Comparison of ENCODE assay signal across 9 cellular contexts in the genomic region with DNA sequence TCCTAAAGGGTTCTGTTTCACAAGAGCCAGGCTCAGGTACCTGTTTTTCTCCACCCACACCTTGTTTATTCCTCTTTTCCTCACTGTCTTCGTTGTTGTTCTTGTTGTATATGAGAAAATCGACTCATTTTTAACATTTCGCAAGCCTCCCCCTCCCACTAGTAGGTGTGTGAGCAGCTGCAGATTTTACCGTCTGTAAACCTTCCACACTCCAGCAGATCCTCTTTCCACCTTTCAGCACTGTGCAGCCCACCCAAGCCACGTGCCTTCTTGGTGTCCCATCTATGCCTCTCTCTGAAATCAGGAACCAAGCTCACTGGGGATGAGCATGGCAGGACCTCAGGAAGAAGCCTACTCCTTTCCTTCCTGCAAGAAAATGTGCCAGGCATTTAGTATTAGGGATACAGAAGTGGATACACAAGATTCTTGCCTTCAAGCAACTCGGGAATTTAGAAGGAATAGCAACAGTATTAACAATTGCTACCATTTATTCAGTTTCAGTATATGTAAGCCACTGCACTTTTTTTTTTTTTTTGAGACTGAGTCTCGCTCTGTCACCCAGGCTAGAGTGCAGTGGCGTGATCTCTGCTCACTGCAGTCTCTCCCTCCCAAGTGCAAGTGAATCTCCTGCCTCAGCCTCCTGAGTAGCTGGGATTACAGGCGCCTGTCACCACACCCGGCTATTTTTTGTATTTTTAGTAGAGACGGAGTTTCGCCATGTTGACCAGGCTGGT.
DNase-seq lines count a peak whose midpoint lies in the region; ATAC-seq and TF ChIP-seq lines count a peak whose summit lies in the region.
"Had no signal": no experiment of that assay in that cellular context is flagged by ENCODE, and none has a peak within 500 bp of the region (broad histone marks: within the 10 kb centered on the region; RNA-seq: fewer than 3 reads in every experiment).

No MANE protein-coding gene starts in this region.

- intact Hi-C loops in right cardiac atrium (cut with DNase I): no loop called here

- ATAC-seq in GM19455 (IDR thresholded peaks at IDR 0.05; ENCODE audit: unreplicated experiment): peak; percentile 14
- ATAC-seq in HG03432 (IDR thresholded peaks at IDR 0.05; ENCODE audit: unreplicated experiment): peak; percentile 16
- ATAC-seq in right cardiac atrium: no peak

- H3K4me1 ChIP-seq in effector memory CD4-positive, alpha-beta T cell (ENCODE audit: control insufficient read depth, insufficient read depth, low read length, poor library complexity, severe bottlenecking): peaks cover 18% of the 10 kb centered on the region
- peaks cover 4% of the 10 kb centered on the region for H3K4me1 ChIP-seq in right cardiac atrium (ENCODE audit: control insufficient read depth, insufficient read depth, low read length)

- 73% methylated on average over 12 of the region's 12 CpGs for WGBS in right cardiac atrium

- H3K27me3 ChIP-seq in GM06990 (replicated peaks; ENCODE audit: control insufficient read depth, insufficient read depth, low read length) (no peaks in the 10 kb centered on the region), right cardiac atrium (ENCODE audit: control insufficient read depth, insufficient read depth) (no peaks in the 10 kb centered on the region)
- no peaks in the 10 kb centered on the region for H3K27me3 ChIP-seq in effector memory CD4-positive, alpha-beta T cell (replicated peaks; ENCODE audit: control insufficient read depth, insufficient read depth, low read length, poor library complexity, severe bottlenecking)

- DNase-seq in GM06990 (ENCODE audit: extremely low read depth, insufficient read length): no peak
- no peak for DNase-seq in effector memory CD4-positive, alpha-beta T cell
- DNase-seq in T1000 (lab: John Stamatoyannopoulos, UW): no peak
- DNase-seq in amniotic stem cell (lab: John Stamatoyannopoulos, UW): no peak
- no peak for DNase-seq in NCI-H748 (lab: John Stamatoyannopoulos, UW; ENCODE audit: unreplicated experiment)
- DNase-seq in right cardiac atrium: no peak
- DNase-seq: PC-9 had no signal

- H3K9me3 ChIP-seq in effector memory CD4-positive, alpha-beta T cell (ENCODE audit: control insufficient read depth, low read length): no peaks in the 10 kb centered on the region
- H3K9me3 ChIP-seq in right cardiac atrium (ENCODE audit: control insufficient read depth, low read length): no peaks in the 10 kb centered on the region

- no peaks in the 10 kb centered on the region for H3K36me3 ChIP-seq in GM06990 (ENCODE audit: control insufficient read depth, insufficient read depth, low read length)
- no peaks in the 10 kb centered on the region for H3K36me3 ChIP-seq in effector memory CD4-positive, alpha-beta T cell (ENCODE audit: control insufficient read depth, insufficient read depth, low read length)

- H3K4me3 ChIP-seq in GM06990 (replicated peaks; ENCODE audit: low read depth, low read length): peak overlapping the region; percentile 19
- H3K4me3 ChIP-seq in effector memory CD4-positive, alpha-beta T cell (ENCODE audit: insufficient read depth, low read depth, low read length, poor library complexity, severe bottlenecking): no peak overlapping the region
- H3K4me3 ChIP-seq in right cardiac atrium (ENCODE audit: low read length): no peak overlapping the region
- H3K4me3 ChIP-seq: PC-9 had no signal

- peak overlapping the region; percentile 33 for H3K27ac ChIP-seq in effector memory CD4-positive, alpha-beta T cell (ENCODE audit: insufficient read depth, low read length, poor library complexity, severe bottlenecking)
- H3K27ac ChIP-seq in right cardiac atrium (ENCODE audit: low read length): no peak overlapping the region
- H3K27ac ChIP-seq: PC-9 had no signal

- TF ChIP-seq CTCF in GM06990 (IDR thresholded peaks at IDR 0.05; ENCODE audit: insufficient read depth, low read length, poor library complexity, severe bottlenecking): no peak

Comparison
In these comparisons a context has a peak if more than half of its experiments do, and no peak if none do; other contexts are left out.
1. ATAC-seq: peak in GM19455 (single experiment) and HG03432 (single experiment); none in right cardiac atrium (0 of 2).